28 cellular contexts compared by ENCODE assay signal in genomic region chr9:5416962-5417361, GRCh38. TPM values are rescaled to one million over a fixed set of nuclear protein-coding genes. Genes with fewer than 3 reads are reported as not detected.
"Had no signal": no experiment of that assay in that cellular context is flagged by ENCODE, and none has a peak within 500 bp of the region (broad histone marks: within the 10 kb centered on the region; RNA-seq: fewer than 3 reads in every experiment).

No MANE protein-coding gene starts in this region.

- H3K4me1 Mint-ChIP-seq: nephron, neural crest cell had no signal

- H3K36me3 ChIP-seq: pancreas, prostate gland, thyroid gland, transverse colon, vagina had no signal

- H3K4me3 ChIP-seq: lower lobe of right lung, pancreas, prostate gland, skin epidermis, stomach, testis, thyroid gland, transverse colon, upper lobe of left lung, vagina had no signal

- H3K4me3 Mint-ChIP-seq: naive thymus-derived CD8-positive, alpha-beta T cell; nephron; neural crest cell; stimulated activated effector memory CD8-positive, alpha-beta T cell treated with anti-CD3 and anti-CD28 coated beads, Interleukin-12 subunit alpha, Interleukin-12 subunit beta, amount 100 ng/mL, for 72 hours had no signal

- DNase-seq: hippocampal formation; kidney glomerular epithelial cell; left cardiac atrium; left ventricle myocardium superior; lower lobe of right lung; mammary epithelial cell; mesenchymal stem cell; naive thymus-derived CD8-positive, alpha-beta T cell; nucleus accumbens; pancreas; posterior cingulate gyrus; retina; right cardiac atrium; stimulated activated CD4-positive, alpha-beta T cell treated with anti-CD3 and anti-CD28 coated beads, Interleukin-4, amount 100 ng/mL, for 24 hours; stimulated activated naive CD8-positive, alpha-beta T cell treated with anti-CD3 and anti-CD28 coated beads, Interleukin-15, Interleukin-2, amounts not matched to agents 100 U/mL and 50 U/mL, for 24 hours; stomach; testis; thyroid gland; transverse colon; upper lobe of left lung had no signal

- ATAC-seq: left cardiac atrium; left lobe of liver; left ventricle myocardium superior; lower lobe of right lung; naive thymus-derived CD8-positive, alpha-beta T cell; pancreas; right cardiac atrium; sciatic nerve; stimulated activated effector memory CD8-positive, alpha-beta T cell treated with anti-CD3 and anti-CD28 coated beads, Interleukin-12 subunit alpha, Interleukin-12 subunit beta, amount 100 ng/mL, for 72 hours; stimulated activated naive CD8-positive, alpha-beta T cell treated with anti-CD3 and anti-CD28 coated beads, Interleukin-15, Interleukin-2, amounts not matched to agents 100 U/mL and 50 U/mL, for 24 hours had no signal

- H3K27me3 Mint-ChIP-seq: naive thymus-derived CD8-positive, alpha-beta T cell had no signal

- H3K27ac Mint-ChIP-seq: naive thymus-derived CD8-positive, alpha-beta T cell; nephron; stimulated activated effector memory CD8-positive, alpha-beta T cell treated with anti-CD3 and anti-CD28 coated beads, Interleukin-12 subunit alpha, Interleukin-12 subunit beta, amount 100 ng/mL, for 72 hours had no signal

- H3K27ac ChIP-seq: lower lobe of right lung, pancreas, prostate gland, skin epidermis, stomach, testis, thyroid gland, transverse colon, upper lobe of left lung, vagina had no signal

- H3K9me3 ChIP-seq: lower lobe of right lung, pancreas, prostate gland, stomach, testis, thyroid gland, transverse colon, upper lobe of left lung, vagina had no signal

- H3K27me3 ChIP-seq: pancreas, stomach, testis, thyroid gland, transverse colon, upper lobe of left lung, vagina had no signal

- H3K4me1 ChIP-seq: lower lobe of right lung, pancreas, prostate gland, stomach, testis, thyroid gland, transverse colon, upper lobe of left lung, vagina had no signal

RNA-seq across cellular contexts. Expression of gene CD274, which starts 33.4 kb away (rescaled TPM):
- total RNA-seq: neural crest cell had no signal
